In genomic region chr4:70177117-70177516, GRCh38 we compare ENCODE assay signal across 33 cellular contexts. TPM values are rescaled to one million over a fixed set of nuclear protein-coding genes. Genes with fewer than 3 reads are reported as not detected.
"Had no signal": no experiment of that assay in that cellular context is flagged by ENCODE, and none has a peak within 500 bp of the region (broad histone marks: within the 10 kb centered on the region; RNA-seq: fewer than 3 reads in every experiment).

No MANE protein-coding gene starts in this region.

- H3K27ac Mint-ChIP-seq: activated B cell treated with CpG ODN at 0.5 μM for 24 hours; activated CD8-positive, alpha-beta T cell treated with anti-CD3 and anti-CD28 coated beads for 36 hours; activated naive CD8-positive, alpha-beta T cell; activated T-helper 17 cell treated with anti-CD3 and anti-CD28 coated beads, Interleukin-2, amount 50 U/mL, for 72 hours; effector memory CD8-positive, alpha-beta T cell; T-helper 17 cell; T-helper 2 cell treated with Interferon-gamma antibody and Interleukin-4, amounts not matched to agents 5 μg/mL and 100 μg/mL, for 36 hours had no signal

- DNase-seq: activated B cell treated with CpG ODN at 0.5 μM for 24 hours; activated CD4-positive, alpha-beta T cell treated with anti-CD3 and anti-CD28 coated beads for 48 hours; activated CD4-positive, alpha-beta T cell treated with anti-CD3 and anti-CD28 coated beads, Interleukin-2, amount 50 U/mL, for 1 hour; activated CD4-positive, alpha-beta T cell treated with anti-CD3 and anti-CD28 coated beads, Interleukin-2, amount 50 U/mL, for 48 hours; activated CD8-positive, alpha-beta memory T cell treated with anti-CD3 and anti-CD28 coated beads for 24 hours; activated CD8-positive, alpha-beta T cell treated with anti-CD3 and anti-CD28 coated beads for 36 hours; activated effector memory CD4-positive, alpha-beta T cell treated with Interleukin-2 at 50 U/mL for 16 hours; activated gamma-delta T cell treated with Interleukin-2 at 50 U/mL for 16 hours; activated naive CD4-positive, alpha-beta T cell treated with anti-CD3 and anti-CD28 coated beads, Interleukin-2, amount 50 U/mL, for 16 hours; activated naive CD4-positive, alpha-beta T cell treated with Interleukin-2 at 50 U/mL for 16 hours; activated T-cell treated with anti-CD3 and anti-CD28 coated beads, Interleukin-2, amount 50 U/mL, for 4 hours; amniotic stem cell; aorta; body of pancreas; caudate nucleus; cortex of kidney; dermis blood vessel endothelial cell; effector CD4-positive, alpha-beta T cell; effector memory CD8-positive, alpha-beta T cell; erythroblast; foreskin melanocyte; T-helper 1 cell; T-helper 17 cell; T1000; WERI-Rb-1 had no signal

- H3K27me3 ChIP-seq: body of pancreas, esophagus muscularis mucosa, gastroesophageal sphincter had no signal

- H3K4me1 ChIP-seq: body of pancreas, esophagus muscularis mucosa, gastroesophageal sphincter had no signal

- H3K4me1 Mint-ChIP-seq: activated B cell treated with CpG ODN at 0.5 μM for 24 hours; activated T-helper 17 cell treated with anti-CD3 and anti-CD28 coated beads, Interleukin-2, amount 50 U/mL, for 72 hours; T-helper 17 cell had no signal

- H3K27ac ChIP-seq: body of pancreas, esophagus muscularis mucosa, gastroesophageal sphincter, WERI-Rb-1 had no signal

- H3K36me3 Mint-ChIP-seq: activated naive CD8-positive, alpha-beta T cell had no signal

- H3K27me3 Mint-ChIP-seq: activated B cell treated with CpG ODN at 0.5 μM for 24 hours; activated CD8-positive, alpha-beta T cell treated with anti-CD3 and anti-CD28 coated beads for 36 hours; activated T-helper 17 cell treated with anti-CD3 and anti-CD28 coated beads, Interleukin-2, amount 50 U/mL, for 72 hours; effector memory CD8-positive, alpha-beta T cell; T-helper 17 cell had no signal

- H3K9me3 Mint-ChIP-seq: activated B cell treated with CpG ODN at 0.5 μM for 24 hours; activated CD8-positive, alpha-beta T cell treated with anti-CD3 and anti-CD28 coated beads for 36 hours; activated T-cell treated with anti-CD3 and anti-CD28 coated beads, Interleukin-2, amount 50 U/mL, for 4 hours; activated T-helper 17 cell treated with anti-CD3 and anti-CD28 coated beads, Interleukin-2, amount 50 U/mL, for 72 hours; T-helper 2 cell treated with Interferon-gamma antibody and Interleukin-4, amounts not matched to agents 5 μg/mL and 100 μg/mL, for 36 hours had no signal

- H3K9me3 ChIP-seq: body of pancreas, esophagus muscularis mucosa, gastroesophageal sphincter had no signal

- H3K4me3 Mint-ChIP-seq: activated B cell treated with CpG ODN at 0.5 μM for 24 hours; activated CD8-positive, alpha-beta T cell treated with anti-CD3 and anti-CD28 coated beads for 36 hours; activated naive CD8-positive, alpha-beta T cell; activated T-cell treated with anti-CD3 and anti-CD28 coated beads, Interleukin-2, amount 50 U/mL, for 4 hours; activated T-helper 17 cell treated with anti-CD3 and anti-CD28 coated beads, Interleukin-2, amount 50 U/mL, for 72 hours; effector memory CD8-positive, alpha-beta T cell; T-helper 17 cell; T-helper 2 cell treated with Interferon-gamma antibody and Interleukin-4, amounts not matched to agents 5 μg/mL and 100 μg/mL, for 36 hours had no signal

- H3K36me3 ChIP-seq: esophagus muscularis mucosa, gastroesophageal sphincter, WERI-Rb-1 had no signal

- H3K4me3 ChIP-seq: body of pancreas, esophagus muscularis mucosa, gastroesophageal sphincter had no signal

RNA-seq across cellular contexts. Expression of gene ODAM, which starts 18.4 kb away (rescaled TPM):
- total RNA-seq: activated B cell treated with CpG ODN at 0.5 μM for 24 hours; activated CD8-positive, alpha-beta T cell treated with anti-CD3 and anti-CD28 coated beads for 36 hours; activated T-cell treated with anti-CD3 and anti-CD28 coated beads, Interleukin-2, amount 50 U/mL, for 4 hours; activated T-helper 17 cell treated with anti-CD3 and anti-CD28 coated beads, Interleukin-2, amount 50 U/mL, for 72 hours; aorta; chondrocyte; dermis blood vessel endothelial cell; endothelial cell of umbilical vein; glomerular endothelial cell; T-helper 17 cell had no signal

RNA-seq across cellular contexts. Expression of gene PRR27, which starts 23.1 kb away (rescaled TPM):
- total RNA-seq: activated B cell treated with CpG ODN at 0.5 μM for 24 hours; activated CD8-positive, alpha-beta T cell treated with anti-CD3 and anti-CD28 coated beads for 36 hours; activated T-cell treated with anti-CD3 and anti-CD28 coated beads, Interleukin-2, amount 50 U/mL, for 4 hours; activated T-helper 17 cell treated with anti-CD3 and anti-CD28 coated beads, Interleukin-2, amount 50 U/mL, for 72 hours; aorta; body of pancreas; chondrocyte; dermis blood vessel endothelial cell; endothelial cell of umbilical vein; esophagus muscularis mucosa; gastroesophageal sphincter; glomerular endothelial cell; T-helper 17 cell had no signal

RNA-seq across cellular contexts. Expression of gene FDCSP, which starts 48.8 kb away (rescaled TPM):
- total RNA-seq: activated B cell treated with CpG ODN at 0.5 μM for 24 hours; activated CD8-positive, alpha-beta T cell treated with anti-CD3 and anti-CD28 coated beads for 36 hours; activated T-cell treated with anti-CD3 and anti-CD28 coated beads, Interleukin-2, amount 50 U/mL, for 4 hours; activated T-helper 17 cell treated with anti-CD3 and anti-CD28 coated beads, Interleukin-2, amount 50 U/mL, for 72 hours; aorta; body of pancreas; chondrocyte; dermis blood vessel endothelial cell; endothelial cell of umbilical vein; esophagus muscularis mucosa; glomerular endothelial cell; T-helper 17 cell had no signal
